ENCODE assay signal across 8 cellular contexts in genomic region chr2:241508240-241508509, GRCh38. TPM values are rescaled to one million over a fixed set of nuclear protein-coding genes. Genes with fewer than 3 reads are reported as not detected.
DNase-seq lines count a peak whose midpoint lies in the region; ATAC-seq and TF ChIP-seq lines count a peak whose summit lies in the region.

No MANE protein-coding gene starts in this region.

- intact Hi-C loops in activated CD4-positive, alpha-beta T cell treated with anti-CD3 and anti-CD28 coated beads for 36 hours (cut with DNase I, micrococcal nuclease), result loop anchor here (1.0 to 5.0 kb wide), 20 partner anchors 33 to 941 kb away; partner anchors contain the start of genes FARP2 (in 2 of the 2), HDLBP (in 2 of the 2), SEPTIN2 (in 2 of the 2) and ATG4B (in 1 of the 2)

- no peaks in the 10 kb centered on the region for H3K36me3 Mint-ChIP-seq in activated CD4-positive, alpha-beta T cell treated with anti-CD3 and anti-CD28 coated beads for 36 hours (ENCODE audit: low read depth)

- H3K4me2 ChIP-seq in trophoblast cell (ENCODE audit: low read length), result peak overlapping the region; percentile 88

- peaks cover 8% of the 10 kb centered on the region in 2 experiments for H3K36me3 ChIP-seq in trophoblast cell (ENCODE audit: control insufficient read depth in 1 of 2, insufficient read depth in 2 of 2, low read length in 2 of 2)

- no peak overlapping the region for H3K27ac Mint-ChIP-seq in activated CD4-positive, alpha-beta T cell treated with anti-CD3 and anti-CD28 coated beads for 36 hours

- H3K9me3 Mint-ChIP-seq in activated CD4-positive, alpha-beta T cell treated with anti-CD3 and anti-CD28 coated beads for 36 hours (ENCODE audit: low read depth), result no peaks in the 10 kb centered on the region

- H2BK120ac ChIP-seq in trophoblast cell (ENCODE audit: insufficient read depth, low read length, poor library complexity), result peak overlapping the region; percentile 93

- POLR2A ChIA-PET in activated CD4-positive, alpha-beta T cell treated with anti-CD3 and anti-CD28 coated beads for 36 hours (lab: Charles Lee), result no interaction called here

- H2BK5ac ChIP-seq in trophoblast cell (ENCODE audit: low read depth, low read length, poor library complexity), result peak overlapping the region; percentile 94

- H4K12ac ChIP-seq in trophoblast cell (ENCODE audit: low read depth, low read length), result peak overlapping the region; percentile 82

- no peaks in the 10 kb centered on the region for H3K27me3 ChIP-seq in trophoblast cell (ENCODE audit: insufficient read depth, low read length)

- H3K79me2 ChIP-seq in trophoblast cell (ENCODE audit: control insufficient read depth, insufficient read depth, low read length, poor library complexity), result peaks cover 23% of the 10 kb centered on the region

- no peak overlapping the region for H2AK5ac ChIP-seq in trophoblast cell (ENCODE audit: low read length)

- peak overlapping the region; percentile 90 for H3K18ac ChIP-seq in trophoblast cell (ENCODE audit: low read length)

- H2BK12ac ChIP-seq in trophoblast cell (ENCODE audit: low read length), result no peak overlapping the region

- H3K9ac ChIP-seq in trophoblast cell (ENCODE audit: low read length), result peak overlapping the region; percentile 92

- H3K4me3 ChIP-seq in fibroblast of villous mesenchyme (ENCODE audit: low read depth, low read length), result peak overlapping the region; percentile 83
- peak overlapping the region; percentile 78 for H3K4me3 ChIP-seq in trophoblast cell (ENCODE audit: low read depth, low read length)

- no peak for DNase-seq in activated CD4-positive, alpha-beta T cell treated with anti-CD3 and anti-CD28 coated beads for 36 hours
- no peak for DNase-seq in activated CD4-positive, alpha-beta T cell treated with anti-CD3 and anti-CD28 coated beads for 1 hour
- peak; percentile 47 for DNase-seq in T-helper 9 cell
- no peak for DNase-seq in fibroblast of villous mesenchyme (ENCODE audit: low read depth)
- DNase-seq in trophoblast cell, result no peak
- no peak for DNase-seq in SHP77 treated with DMSO at 0.1 percent for 48 hours (lab: John Stamatoyannopoulos, UW)
- no peak for DNase-seq in OCI-M2 (lab: John Stamatoyannopoulos, UW; ENCODE audit: unreplicated experiment)

- H3K4me1 Mint-ChIP-seq in activated CD4-positive, alpha-beta T cell treated with anti-CD3 and anti-CD28 coated beads for 36 hours, result peaks cover 19% of the 10 kb centered on the region

- peak; percentile 43 for ATAC-seq in activated CD4-positive, alpha-beta T cell treated with anti-CD3 and anti-CD28 coated beads for 36 hours
- peak; percentile 15 for ATAC-seq in HG02938 (IDR thresholded peaks at IDR 0.05; ENCODE audit: unreplicated experiment)

- H3K4ac ChIP-seq in trophoblast cell (ENCODE audit: low read depth, low read length), result peak overlapping the region; percentile 95

- H3K27me3 Mint-ChIP-seq in activated CD4-positive, alpha-beta T cell treated with anti-CD3 and anti-CD28 coated beads for 36 hours, result peaks cover 3% of the 10 kb centered on the region

- no peak overlapping the region for H3K23ac ChIP-seq in trophoblast cell (ENCODE audit: low read length)

- H3K4me3 Mint-ChIP-seq in activated CD4-positive, alpha-beta T cell treated with anti-CD3 and anti-CD28 coated beads for 36 hours, result peak overlapping the region; percentile 79

- H3K79me1 ChIP-seq in trophoblast cell (ENCODE audit: low read length), result peaks cover 16% of the 10 kb centered on the region

- no peak for TF ChIP-seq CTCF in fibroblast of villous mesenchyme (IDR thresholded peaks at IDR 0.05; ENCODE audit: insufficient read depth, low read depth, low read length)

- peaks cover 1% of the 10 kb centered on the region for H3K9me3 ChIP-seq in trophoblast cell (ENCODE audit: insufficient read depth, low read depth, low read length)

- no CpG with 5 or more reads among the region's 35 CpGs for WGBS in trophoblast cell (ENCODE audit: extremely low coverage, insufficient coverage, insufficient read length)

- peak overlapping the region; percentile 88 for H4K8ac ChIP-seq in trophoblast cell (ENCODE audit: low read depth, low read length)

- peak overlapping the region; percentile 84 for H3K14ac ChIP-seq in trophoblast cell (ENCODE audit: low read length)

- CTCF ChIA-PET in activated CD4-positive, alpha-beta T cell treated with anti-CD3 and anti-CD28 coated beads for 36 hours (lab: Charles Lee), result interaction anchor here (0.7 kb wide), 1 partner anchor 143 kb away, joined by 3 read pairs; no protein-coding TSS in a partner anchor

- peak overlapping the region; percentile 97 for H4K91ac ChIP-seq in trophoblast cell (ENCODE audit: low read depth, low read length)

- H3K27ac ChIP-seq in trophoblast cell (ENCODE audit: low read depth, low read length), result peak overlapping the region; percentile 87

- peak overlapping the region; percentile 31 for H2AFZ ChIP-seq in trophoblast cell (ENCODE audit: insufficient read depth, low read length, poor library complexity)

- peaks cover 16 to 19% of the 10 kb centered on the region in 2 experiments for H3K4me1 ChIP-seq in trophoblast cell (ENCODE audit: control insufficient read depth in 1 of 2, insufficient read depth in 2 of 2, low read length in 2 of 2)

RNA-seq across cellular contexts. Expression of gene STK25, which starts 0.2 kb away (rescaled TPM):
- 100 to 1,000 TPM in 1 of 2 experiments, 10 to 100 TPM in 1; 93.5 to 123 TPM for total RNA-seq in activated CD4-positive, alpha-beta T cell treated with anti-CD3 and anti-CD28 coated beads for 36 hours
- total RNA-seq in fibroblast of villous mesenchyme, result 210 and 245 TPM in 2 replicates
- 96.3 and 98.3 TPM in 2 replicates for polyA plus RNA-seq in trophoblast cell (2013)

RNA-seq across cellular contexts. Expression of gene BOK, which starts 50.4 kb away (rescaled TPM):
- under 1 TPM; 0.09 to 0.64 TPM for total RNA-seq in activated CD4-positive, alpha-beta T cell treated with anti-CD3 and anti-CD28 coated beads for 36 hours
- 42.2 and 54.0 TPM in 2 replicates for total RNA-seq in fibroblast of villous mesenchyme
- polyA plus RNA-seq in trophoblast cell (2013), result 46.7 and 48.1 TPM in 2 replicates

Comparison
In these comparisons a context has a peak if more than half of its experiments do, and no peak if none do; other contexts are left out.
1. RNA of gene BOK, which starts 50.4 kb away (total RNA-seq): 42.2 to 54.0 TPM in fibroblast of villous mesenchyme; 0.09 to 0.64 TPM in activated CD4-positive, alpha-beta T cell treated with anti-CD3 and anti-CD28 coated beads for 36 hours; every median in the first group is over 10 times any median in the second.